In the genomic region with DNA sequence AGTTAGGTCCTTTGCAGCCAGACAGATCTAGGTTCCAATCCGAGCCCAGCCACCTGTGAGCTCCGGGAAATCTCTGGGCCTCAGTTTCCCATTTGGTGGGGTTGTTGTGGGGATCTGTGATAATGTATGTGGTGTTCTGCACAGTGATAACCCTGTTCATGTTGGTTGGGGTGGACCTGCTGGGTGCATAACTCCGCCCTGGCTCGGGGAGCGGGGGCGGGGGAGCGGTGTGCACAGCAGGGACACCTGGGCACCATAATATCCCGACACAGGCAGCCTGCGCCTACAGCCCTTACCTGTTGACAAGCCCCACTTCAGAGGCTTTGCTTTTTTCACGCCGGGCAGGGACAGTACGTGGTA, we compare ENCODE assay signal across 7 cellular contexts. TPM values are rescaled to one million over a fixed set of nuclear protein-coding genes. Genes with fewer than 3 reads are reported as not detected.
DNase-seq lines count a peak whose midpoint lies in the region; ATAC-seq and TF ChIP-seq lines count a peak whose summit lies in the region.

No MANE protein-coding gene starts in this region.

- no peaks in the 10 kb centered on the region for H3K36me3 ChIP-seq in GM23248 (ENCODE audit: low read depth)
- H3K36me3 ChIP-seq in parathyroid adenoma (ENCODE audit: control insufficient read depth, insufficient read depth, low read length), result no peaks in the 10 kb centered on the region

- H3K27ac ChIP-seq in GM23248 (no peak overlapping the region), parathyroid adenoma (no peak overlapping the region)

- whole genome bisulfite sequencing in GM23248 (ENCODE audit: low coverage in 1 of 2, low lambda C conversion rate in 2 of 2, missing lambda C conversion rate in 2 of 2), 2 experiments, result 14 to 19% methylated on average over 12 of the region's 12 CpGs

- TF ChIP-seq CTCF in parathyroid adenoma (IDR thresholded peaks at IDR 0.05), result no peak

- H3K4me2 ChIP-seq in GM23248 (ENCODE audit: unreplicated experiment) (peak overlapping the region; percentile 92), parathyroid adenoma (ENCODE audit: low read length) (no peak overlapping the region)

- no peaks in the 10 kb centered on the region for H3K9me3 ChIP-seq in GM23248 (ENCODE audit: low read depth)
- H3K9me3 ChIP-seq in parathyroid adenoma (ENCODE audit: control insufficient read depth, low read length), result no peaks in the 10 kb centered on the region

- in situ Hi-C loops in GM23248 (cut with MboI), result loop anchor here (25.0 kb wide), 1 partner anchor 638 kb away; no protein-coding TSS in a partner anchor

- H3K9ac ChIP-seq in GM23248 (no peak overlapping the region), parathyroid adenoma (no peak overlapping the region)

- H4K20me1 ChIP-seq in GM23248 (ENCODE audit: insufficient read depth), result no peaks in the 10 kb centered on the region

- H3K4me1 ChIP-seq in GM23248 (ENCODE audit: insufficient read depth) (no peaks in the 10 kb centered on the region), parathyroid adenoma (no peaks in the 10 kb centered on the region)

- H3K4me3 ChIP-seq in GM23248 (peak overlapping the region; percentile 69), parathyroid adenoma (ENCODE audit: low read depth, low read length) (no peak overlapping the region)

- H3K9me2 ChIP-seq in GM23248 (ENCODE audit: insufficient read depth), result no peaks in the 10 kb centered on the region

- H3F3A ChIP-seq in GM23248 (ENCODE audit: insufficient read depth), result no peaks in the 10 kb centered on the region

- H3K27me3 ChIP-seq in GM23248 (replicated peaks; ENCODE audit: insufficient read depth), result 0 out of 2 replicates have a peak, but pooled peaks cover 4% of the 10 kb centered on the region
- H3K27me3 ChIP-seq in parathyroid adenoma (ENCODE audit: control insufficient read depth, insufficient read depth, low read length), result no peaks in the 10 kb centered on the region

- peak overlapping the region; percentile 80 for H2AFZ ChIP-seq in GM23248
- H2AFZ ChIP-seq in parathyroid adenoma, result peak overlapping the region; percentile 64

- DNase-seq in GM23248 (no peak), NCI-H345 treated with DMSO at 0.1 percent for 48 hours (lab: John Stamatoyannopoulos, UW; ENCODE audit: unreplicated experiment) (peak; percentile 23), NCI-H2196 (lab: John Stamatoyannopoulos, UW; ENCODE audit: unreplicated experiment) (no peak)

- peak; percentile 37 for ATAC-seq in esophagus mucosa
- no peak for ATAC-seq in GM18868 (IDR thresholded peaks at IDR 0.05; ENCODE audit: unreplicated experiment)
- no peak for ATAC-seq in GM21390 (IDR thresholded peaks at IDR 0.05; ENCODE audit: unreplicated experiment)

- H3K79me2 ChIP-seq in GM23248 (ENCODE audit: insufficient read depth) (no peaks in the 10 kb centered on the region), parathyroid adenoma (no peaks in the 10 kb centered on the region)

RNA-seq across cellular contexts. Expression of gene ACOT11, which starts 48.0 kb away (rescaled TPM):
- 3.6 and 4.8 TPM in 2 replicates for total RNA-seq in GM23248 (2014; rRNA removed; shearing (Covaris generic))
- 3.4 and 3.6 TPM in 2 replicates for polyA plus RNA-seq in GM23248 (2016; fragmentation: Nextera tagmentation; extraction: Ambion mirVana)
- total RNA-seq in esophagus mucosa, result 16.1 TPM
